ENCODE assay signal across 8 cellular contexts in the genomic region with DNA sequence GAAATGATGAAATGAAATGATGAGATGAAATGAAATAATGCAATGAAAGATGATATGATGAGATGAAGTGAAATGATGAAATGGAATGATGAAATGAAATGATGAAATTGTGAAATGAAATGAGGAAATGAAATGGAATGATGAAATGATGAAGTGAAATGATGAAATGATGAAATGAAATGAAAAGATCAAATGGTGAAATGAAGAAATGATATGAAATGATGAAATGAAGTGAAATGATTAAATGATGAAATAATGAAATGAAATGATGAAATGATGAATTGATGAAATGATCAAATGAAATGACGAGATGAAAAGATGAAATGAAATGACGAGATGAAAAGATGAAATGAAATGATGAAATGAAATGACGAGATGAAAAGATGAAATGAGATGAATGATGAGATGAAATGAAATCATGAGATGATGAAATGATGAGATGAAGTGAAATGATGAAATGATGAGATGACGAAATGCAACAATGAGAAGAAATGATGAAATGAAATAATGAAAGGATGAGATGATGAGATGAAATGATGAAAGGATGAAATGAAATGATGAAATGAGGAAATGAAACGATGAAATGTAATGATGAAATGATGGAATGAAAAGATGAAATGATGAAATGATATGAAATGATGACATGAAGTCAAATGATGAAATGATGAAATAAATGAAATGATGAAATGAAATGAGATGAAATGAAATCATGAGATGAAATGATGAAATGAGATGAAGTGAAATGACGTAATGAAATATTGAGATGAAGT.
A peak's percentile ranks its signal among the peaks of the same experiment; 100 is the strongest.
DNase-seq lines count a peak whose midpoint lies in the region; ATAC-seq, FAIRE-seq and TF ChIP-seq lines count a peak whose summit lies in the region.
"Not testable (repeated sequence)": the region's sequence is repeated elsewhere in the genome, so short reads cannot be mapped to it uniquely, and the experiment has no call there.

No MANE protein-coding gene starts in this region.

- H3K27ac ChIP-seq in CD4-positive, CD25-positive, alpha-beta regulatory T cell (ENCODE audit: insufficient read depth, low read length, poor library complexity, severe bottlenecking); HUES6 (ENCODE audit: low read depth, low read length): not testable (repeated sequence)

- H3K4me1 ChIP-seq in CD4-positive, CD25-positive, alpha-beta regulatory T cell (ENCODE audit: control insufficient read depth, insufficient read depth, low read length, poor library complexity, severe bottlenecking); HUES6 (ENCODE audit: control insufficient read depth, insufficient read depth, low read length): not testable (repeated sequence)

- not testable (repeated sequence) for H3K4me3 ChIP-seq in CD4-positive, CD25-positive, alpha-beta regulatory T cell (ENCODE audit: low read depth, low read length)
- peak overlapping the region; percentile 65; the same call in 1 of the 2 replicates for H3K4me3 ChIP-seq in HUES6 (ENCODE audit: low read depth, low read length)

- POLR2A ChIA-PET in activated CD8-positive, alpha-beta T cell treated with anti-CD3 and anti-CD28 coated beads for 36 hours (lab: Charles Lee): not testable (repeated sequence)

- TF ChIP-seq CTCF in activated CD8-positive, alpha-beta T cell treated with anti-CD3 and anti-CD28 coated beads for 36 hours (IDR thresholded peaks at IDR 0.05): not testable (repeated sequence)

- peak; percentile 45 for FAIRE-seq in colon (lab: Jason Lieb, UNC)

- CTCF ChIA-PET in activated CD8-positive, alpha-beta T cell treated with anti-CD3 and anti-CD28 coated beads for 36 hours (lab: Charles Lee): not testable (repeated sequence)

- H3K9ac ChIP-seq in HUES6 (ENCODE audit: low read length): not testable (repeated sequence)

- H3K27ac Mint-ChIP-seq in CD4-positive, CD25-positive, alpha-beta regulatory T cell: peak overlapping the region in 1 of 3 donors; percentile 21
- H3K27ac Mint-ChIP-seq in T-helper 1 cell treated with Interleukin-12 subunit alpha and Interleukin-12 subunit beta and Interleukin-4 antibody, amounts not matched to agents 30 μg/mL and 1 μg/mL, for 36 hours: peak overlapping the region; percentile 70
- peak overlapping the region; percentile 51 for H3K27ac Mint-ChIP-seq in activated CD8-positive, alpha-beta T cell treated with anti-CD3 and anti-CD28 coated beads for 36 hours
- peak overlapping the region; percentile 2 for H3K27ac Mint-ChIP-seq in activated naive CD4-positive, alpha-beta T cell treated with anti-CD3 and anti-CD28 coated beads, Interleukin-2, amount 50 U/mL, for 24 hours
- H3K27ac Mint-ChIP-seq in naive B cell: peak overlapping the region in 4 of 6 donors; percentile 5 to 92 (median 53)
- H3K27ac Mint-ChIP-seq in stimulated activated effector memory CD8-positive, alpha-beta T cell treated with anti-CD3 and anti-CD28 coated beads, Interleukin-12 subunit alpha, Interleukin-12 subunit beta, amount 100 ng/mL, for 72 hours: peak overlapping the region; percentile 77

- peaks cover 12% of the 10 kb centered on the region for H3K27me3 Mint-ChIP-seq in CD4-positive, CD25-positive, alpha-beta regulatory T cell
- H3K27me3 Mint-ChIP-seq in T-helper 1 cell treated with Interleukin-12 subunit alpha and Interleukin-12 subunit beta and Interleukin-4 antibody, amounts not matched to agents 30 μg/mL and 1 μg/mL, for 36 hours (ENCODE audit: low read depth): peaks cover 15% of the 10 kb centered on the region
- peaks cover 16% of the 10 kb centered on the region for H3K27me3 Mint-ChIP-seq in activated CD8-positive, alpha-beta T cell treated with anti-CD3 and anti-CD28 coated beads for 36 hours
- not testable (repeated sequence) for H3K27me3 Mint-ChIP-seq in activated naive CD4-positive, alpha-beta T cell treated with anti-CD3 and anti-CD28 coated beads, Interleukin-2, amount 50 U/mL, for 24 hours
- H3K27me3 Mint-ChIP-seq in naive B cell: peaks cover 11 to 24% (median 23%) of the 10 kb centered on the region in 3 donors

- peaks cover 0 to 21% (median 14%) of the 10 kb centered on the region in 7 donors for H3K9me3 Mint-ChIP-seq in CD4-positive, CD25-positive, alpha-beta regulatory T cell
- peaks cover 21% of the 10 kb centered on the region for H3K9me3 Mint-ChIP-seq in T-helper 1 cell treated with Interleukin-12 subunit alpha and Interleukin-12 subunit beta and Interleukin-4 antibody, amounts not matched to agents 30 μg/mL and 1 μg/mL, for 36 hours
- peaks cover 17% of the 10 kb centered on the region for H3K9me3 Mint-ChIP-seq in activated CD8-positive, alpha-beta T cell treated with anti-CD3 and anti-CD28 coated beads for 36 hours
- peaks cover 17% of the 10 kb centered on the region for H3K9me3 Mint-ChIP-seq in activated naive CD4-positive, alpha-beta T cell treated with anti-CD3 and anti-CD28 coated beads, Interleukin-2, amount 50 U/mL, for 24 hours
- peaks cover 12 to 20% (median 17%) of the 10 kb centered on the region in 7 donors for H3K9me3 Mint-ChIP-seq in naive B cell
- peaks cover 13% of the 10 kb centered on the region for H3K9me3 Mint-ChIP-seq in stimulated activated effector memory CD8-positive, alpha-beta T cell treated with anti-CD3 and anti-CD28 coated beads, Interleukin-12 subunit alpha, Interleukin-12 subunit beta, amount 100 ng/mL, for 72 hours

- H3K36me3 ChIP-seq in CD4-positive, CD25-positive, alpha-beta regulatory T cell (ENCODE audit: control insufficient read depth, insufficient read depth, low read length); HUES6 (ENCODE audit: control insufficient read depth, insufficient read depth, low read length): not testable (repeated sequence)

- H3K27me3 ChIP-seq in CD4-positive, CD25-positive, alpha-beta regulatory T cell (ENCODE audit: control insufficient read depth, insufficient read depth, low read length): not testable (repeated sequence)
- H3K27me3 ChIP-seq in HUES6 (ENCODE audit: control insufficient read depth, insufficient read depth, low read length): peaks cover 11% of the 10 kb centered on the region

- H3K4me3 Mint-ChIP-seq in CD4-positive, CD25-positive, alpha-beta regulatory T cell: peak overlapping the region; percentile 79 to 85 (median 83)
- peak overlapping the region; percentile 66 for H3K4me3 Mint-ChIP-seq in T-helper 1 cell treated with Interleukin-12 subunit alpha and Interleukin-12 subunit beta and Interleukin-4 antibody, amounts not matched to agents 30 μg/mL and 1 μg/mL, for 36 hours
- H3K4me3 Mint-ChIP-seq in activated CD8-positive, alpha-beta T cell treated with anti-CD3 and anti-CD28 coated beads for 36 hours: peak overlapping the region; percentile 51
- H3K4me3 Mint-ChIP-seq in activated naive CD4-positive, alpha-beta T cell treated with anti-CD3 and anti-CD28 coated beads, Interleukin-2, amount 50 U/mL, for 24 hours: peak overlapping the region; percentile 73
- peak overlapping the region in 7 of 8 donors; percentile 36 to 81 (median 62) for H3K4me3 Mint-ChIP-seq in naive B cell
- peak overlapping the region; percentile 64 for H3K4me3 Mint-ChIP-seq in stimulated activated effector memory CD8-positive, alpha-beta T cell treated with anti-CD3 and anti-CD28 coated beads, Interleukin-12 subunit alpha, Interleukin-12 subunit beta, amount 100 ng/mL, for 72 hours

- intact Hi-C loops in activated CD8-positive, alpha-beta T cell treated with anti-CD3 and anti-CD28 coated beads for 36 hours (cut with micrococcal nuclease): not testable (repeated sequence)

- peaks cover 13% of the 10 kb centered on the region for H3K36me3 Mint-ChIP-seq in CD4-positive, CD25-positive, alpha-beta regulatory T cell
- peaks cover 20% of the 10 kb centered on the region for H3K36me3 Mint-ChIP-seq in T-helper 1 cell treated with Interleukin-12 subunit alpha and Interleukin-12 subunit beta and Interleukin-4 antibody, amounts not matched to agents 30 μg/mL and 1 μg/mL, for 36 hours (ENCODE audit: low read depth)
- H3K36me3 Mint-ChIP-seq in activated CD8-positive, alpha-beta T cell treated with anti-CD3 and anti-CD28 coated beads for 36 hours (ENCODE audit: low read depth): peaks cover 16% of the 10 kb centered on the region
- H3K36me3 Mint-ChIP-seq in activated naive CD4-positive, alpha-beta T cell treated with anti-CD3 and anti-CD28 coated beads, Interleukin-2, amount 50 U/mL, for 24 hours: peaks cover 12% of the 10 kb centered on the region
- peaks cover 16 to 19% of the 10 kb centered on the region in 2 donors for H3K36me3 Mint-ChIP-seq in naive B cell
- peaks cover 17% of the 10 kb centered on the region for H3K36me3 Mint-ChIP-seq in stimulated activated effector memory CD8-positive, alpha-beta T cell treated with anti-CD3 and anti-CD28 coated beads, Interleukin-12 subunit alpha, Interleukin-12 subunit beta, amount 100 ng/mL, for 72 hours

- not testable (repeated sequence) for H3K9me3 ChIP-seq in CD4-positive, CD25-positive, alpha-beta regulatory T cell (ENCODE audit: control insufficient read depth in 2 of 2, low read length in 2 of 2); HUES6 (ENCODE audit: control insufficient read depth, insufficient read depth, low read depth, low read length)

- DNase-seq in CD4-positive, CD25-positive, alpha-beta regulatory T cell; activated CD8-positive, alpha-beta T cell treated with anti-CD3 and anti-CD28 coated beads for 36 hours; naive B cell; stimulated activated effector memory CD8-positive, alpha-beta T cell treated with anti-CD3 and anti-CD28 coated beads, Interleukin-12 subunit alpha, Interleukin-12 subunit beta, amount 100 ng/mL, for 72 hours (ENCODE audit: low spot score in 2 of 2): not testable (repeated sequence)

- ATAC-seq in CD4-positive, CD25-positive, alpha-beta regulatory T cell (ENCODE audit: low read depth in 2 of 2); activated CD8-positive, alpha-beta T cell treated with anti-CD3 and anti-CD28 coated beads for 36 hours; naive B cell (ENCODE audit: low read depth in 2 of 2); stimulated activated effector memory CD8-positive, alpha-beta T cell treated with anti-CD3 and anti-CD28 coated beads, Interleukin-12 subunit alpha, Interleukin-12 subunit beta, amount 100 ng/mL, for 72 hours: not testable (repeated sequence)

- peaks cover 4 to 25% (median 10%) of the 10 kb centered on the region in 4 donors for H3K4me1 Mint-ChIP-seq in CD4-positive, CD25-positive, alpha-beta regulatory T cell
- H3K4me1 Mint-ChIP-seq in T-helper 1 cell treated with Interleukin-12 subunit alpha and Interleukin-12 subunit beta and Interleukin-4 antibody, amounts not matched to agents 30 μg/mL and 1 μg/mL, for 36 hours (ENCODE audit: low read depth): peaks cover 17% of the 10 kb centered on the region
- peaks cover 11% of the 10 kb centered on the region for H3K4me1 Mint-ChIP-seq in activated CD8-positive, alpha-beta T cell treated with anti-CD3 and anti-CD28 coated beads for 36 hours (ENCODE audit: low read depth)
- peaks cover 16% of the 10 kb centered on the region for H3K4me1 Mint-ChIP-seq in activated naive CD4-positive, alpha-beta T cell treated with anti-CD3 and anti-CD28 coated beads, Interleukin-2, amount 50 U/mL, for 24 hours
- peaks cover 11 to 16% (median 14%) of the 10 kb centered on the region in 3 donors for H3K4me1 Mint-ChIP-seq in naive B cell
- peaks cover 23% of the 10 kb centered on the region for H3K4me1 Mint-ChIP-seq in stimulated activated effector memory CD8-positive, alpha-beta T cell treated with anti-CD3 and anti-CD28 coated beads, Interleukin-12 subunit alpha, Interleukin-12 subunit beta, amount 100 ng/mL, for 72 hours
